In the genomic region with DNA sequence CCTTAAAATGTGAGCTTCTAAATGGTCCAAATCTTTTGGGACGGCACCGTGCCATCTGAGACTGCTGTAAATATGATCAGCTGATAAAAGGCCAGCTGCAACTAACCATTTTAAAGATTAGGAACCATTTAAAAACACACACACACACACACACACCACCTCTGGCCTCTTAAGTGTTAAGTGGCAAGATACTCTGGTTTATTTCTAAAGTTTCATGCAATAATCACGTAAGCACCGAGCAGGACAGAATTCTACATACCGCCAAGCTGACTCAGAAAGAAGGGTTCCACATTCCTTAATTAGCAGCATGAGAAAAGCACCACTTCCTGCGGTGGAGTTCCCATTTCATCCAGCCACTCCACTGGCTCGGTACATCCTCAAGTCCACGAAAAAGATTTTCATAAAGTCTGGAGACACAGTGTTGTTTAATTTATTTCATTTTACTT, we compare ENCODE assay signal across 8 cellular contexts. TPM values are rescaled to one million over a fixed set of nuclear protein-coding genes. Genes with fewer than 3 reads are reported as not detected.
A peak's percentile ranks its signal among the peaks of the same experiment; 100 is the strongest.
DNase-seq lines count a peak whose midpoint lies in the region; ATAC-seq, FAIRE-seq and TF ChIP-seq lines count a peak whose summit lies in the region.

No MANE protein-coding gene starts in this region.

- H3K27ac ChIP-seq in naive thymus-derived CD4-positive, alpha-beta T cell (ENCODE audit: low read depth, low read length): peak overlapping the region; percentile 35

- no peaks in the 10 kb centered on the region for H3K36me3 ChIP-seq in naive thymus-derived CD4-positive, alpha-beta T cell (ENCODE audit: control insufficient read depth in 2 of 3, insufficient read depth in 3 of 3, low read length in 3 of 3)

- peaks cover 0 to 3% (median 0%) of the 10 kb centered on the region in 11 donors for H3K9me3 Mint-ChIP-seq in naive thymus-derived CD4-positive, alpha-beta T cell

- H3K4me1 Mint-ChIP-seq in naive thymus-derived CD4-positive, alpha-beta T cell: peaks cover 10 to 46% (median 37%) of the 10 kb centered on the region in 7 donors

- no peaks in the 10 kb centered on the region for H3K9me3 ChIP-seq in naive thymus-derived CD4-positive, alpha-beta T cell (ENCODE audit: control insufficient read depth in 2 of 3, low read length in 3 of 3)

- H3K27ac Mint-ChIP-seq in naive thymus-derived CD4-positive, alpha-beta T cell: peak overlapping the region in 8 of 9 donors; percentile 48 to 81 (median 76)

- DNase-seq in AG10803 (ENCODE audit: low read depth) (peak; percentile 99), GM19239 (ENCODE audit: insufficient read length, low spot score) (no peak), NB4 (ENCODE audit: low read depth) (peak; percentile 70), dedifferentiated amniotic fluid mesenchymal stem cell (ENCODE audit: extremely low spot score) (peak; percentile 96), NCI-H1092 treated with DMSO at 0.1 percent for 48 hours (lab: John Stamatoyannopoulos, UW) (no peak), cortex of kidney (lab: John Stamatoyannopoulos, UW) (no peak)
- peak in 1 of 9 donors; percentile 15 for DNase-seq in naive thymus-derived CD4-positive, alpha-beta T cell

- H3K4me1 ChIP-seq in naive thymus-derived CD4-positive, alpha-beta T cell (ENCODE audit: control insufficient read depth in 2 of 2, insufficient read depth in 2 of 2, low read length in 2 of 2): peaks cover 12 to 22% of the 10 kb centered on the region in 2 donors

- FAIRE-seq in GM19239 (lab: Jason Lieb, UNC): peak; percentile 91

- CTCF ChIA-PET in naive thymus-derived CD4-positive, alpha-beta T cell (lab: Charles Lee): interaction anchor here (0.6 to 1.4 kb wide), 3 partner anchors 9 to 261 kb away, joined by 3 to 6 read pairs (median 3); no protein-coding TSS in a partner anchor

- H3K4me3 ChIP-seq in AG10803 (ENCODE audit: low read length): peak overlapping the region; percentile 11; the same call in 1 of the 2 replicates
- H3K4me3 ChIP-seq in NB4 (ENCODE audit: low read depth, low read length): peak overlapping the region; percentile 3
- H3K4me3 ChIP-seq in naive thymus-derived CD4-positive, alpha-beta T cell (ENCODE audit: low read length): no peak overlapping the region

- intact Hi-C loops in naive thymus-derived CD4-positive, alpha-beta T cell (cut with micrococcal nuclease): no loop called here

- POLR2A ChIA-PET in naive thymus-derived CD4-positive, alpha-beta T cell (lab: Charles Lee): interaction anchor here (0.7 to 10.9 kb wide), 9 partner anchors 11 to 1579 kb away, joined by 3 to 136 read pairs (median 9); a partner anchor contains a TSS

- no peak for TF ChIP-seq POLR2A in NB4 (IDR thresholded peaks at IDR 0.05; ENCODE audit: extremely low read depth, insufficient read length)

- H3K27me3 ChIP-seq in naive thymus-derived CD4-positive, alpha-beta T cell (ENCODE audit: control insufficient read depth in 2 of 2, insufficient read depth in 2 of 2, low read length in 2 of 2): no peaks in the 10 kb centered on the region

- peaks cover 0 to 6% (median 2%) of the 10 kb centered on the region in 5 donors for H3K36me3 Mint-ChIP-seq in naive thymus-derived CD4-positive, alpha-beta T cell

- H3K4me3 Mint-ChIP-seq in naive thymus-derived CD4-positive, alpha-beta T cell: no peak overlapping the region

- no peaks in the 10 kb centered on the region for H3K27me3 Mint-ChIP-seq in naive thymus-derived CD4-positive, alpha-beta T cell

- TF ChIP-seq CTCF in AG10803 (conservative IDR thresholded peaks at IDR 0.05; ENCODE audit: low read length): no peak
- TF ChIP-seq CTCF in NB4 (IDR thresholded peaks at IDR 0.05; ENCODE audit: low read depth, low read length): no peak

- ATAC-seq in naive thymus-derived CD4-positive, alpha-beta T cell: no peak
- ATAC-seq in GM19324 (IDR thresholded peaks at IDR 0.05; ENCODE audit: low FRiP score, unreplicated experiment): no peak

RNA-seq across cellular contexts. Expression of a gene that starts 17.8 kb away (rescaled TPM):
- 100 to 1,000 TPM in 3 of 5 experiments, 10 to 100 TPM in 2; 72.6 to 104 (median 100) TPM for total RNA-seq in naive thymus-derived CD4-positive, alpha-beta T cell
- polyA plus RNA-seq in naive thymus-derived CD4-positive, alpha-beta T cell: 10 to 100 TPM; 17.3 to 55.2 TPM

Comparison
In these comparisons a context has a peak if more than half of its experiments do, and no peak if none do; other contexts are left out.
1. DNase-seq: peak in AG10803 (single experiment), NB4 (single experiment) and dedifferentiated amniotic fluid mesenchymal stem cell (single experiment); none in GM19239 (single experiment), NCI-H1092 treated with DMSO at 0.1 percent for 48 hours (single experiment) and cortex of kidney (single experiment).